In the genomic region with DNA sequence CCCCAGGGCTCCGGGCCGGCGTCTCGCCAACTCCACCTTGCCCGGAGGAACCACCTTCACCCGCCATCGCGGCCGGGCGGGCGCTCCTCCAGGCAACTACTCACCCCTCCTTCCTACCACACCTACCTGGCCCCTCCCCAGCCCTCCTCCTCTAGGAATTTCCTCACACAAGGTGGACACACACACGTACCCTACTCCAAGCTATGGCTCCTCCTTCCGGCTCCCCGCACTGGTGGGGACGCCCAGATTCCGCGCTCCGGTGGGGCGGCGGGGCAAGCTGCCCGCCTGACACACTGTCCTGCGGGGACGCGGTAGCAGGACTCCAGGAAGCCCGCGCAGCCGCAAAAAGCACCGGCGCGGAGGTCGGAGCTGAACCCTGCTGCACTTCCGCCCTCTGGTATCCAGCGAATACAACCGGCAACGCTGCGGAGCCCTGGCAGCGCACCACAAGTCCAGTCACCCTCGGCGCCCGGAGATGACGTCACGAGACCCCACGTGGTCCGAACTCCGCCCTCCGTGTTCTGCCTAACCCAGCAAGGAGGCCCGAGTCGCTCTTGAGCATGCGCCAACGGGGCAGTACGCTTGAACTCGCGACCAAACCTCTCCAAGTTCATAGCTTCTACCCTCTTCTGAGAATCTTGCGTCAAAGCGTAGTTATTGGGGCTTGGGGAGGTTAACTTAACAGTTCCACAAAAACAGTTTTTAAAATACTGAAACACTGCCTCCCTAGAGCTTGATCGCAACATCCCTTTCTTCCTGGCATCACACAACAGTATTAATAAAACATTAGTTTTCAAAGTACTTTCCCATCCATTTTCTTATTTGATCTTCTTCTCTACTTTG, we compare ENCODE assay signal across 8 cellular contexts. TPM values are rescaled to one million over a fixed set of nuclear protein-coding genes. Genes with fewer than 3 reads are reported as not detected.
DNase-seq lines count a peak whose midpoint lies in the region; ATAC-seq and TF ChIP-seq lines count a peak whose summit lies in the region.

A gene (minus strand): TSS at position 425 of the 843 bp plus-strand sequence. CDS start 9,552 bp downstream, outside the sequence.

- H4K20me1 ChIP-seq in PC-3 (ENCODE audit: low read length), result peaks cover 16% of the 10 kb centered on the region

- peaks cover 16% of the 10 kb centered on the region for H3K4me1 ChIP-seq in PC-3 (ENCODE audit: insufficient read depth, low read length)
- H3K4me1 ChIP-seq in mononuclear cell (ENCODE audit: insufficient read depth, low read length), result peaks cover 26% of the 10 kb centered on the region

- CTCF ChIA-PET in PC-3 (lab: Charles Lee), result no interaction called here

- H3K4me3 ChIP-seq in PC-3 (ENCODE audit: low read length) (peak within 1 kb of the TSS; percentile 99), epithelial cell of esophagus (ENCODE audit: low read length) (peak within 1 kb of the TSS; percentile 78), mononuclear cell (ENCODE audit: low read length) (peak within 1 kb of the TSS; percentile 91)

- ATAC-seq in GM21576 (IDR thresholded peaks at IDR 0.05; ENCODE audit: unreplicated experiment), result peak; percentile 95
- peak; percentile 94 for ATAC-seq in PC-3

- peaks cover 47% of the 10 kb centered on the region for H3K79me2 ChIP-seq in PC-3 (ENCODE audit: low read length)

- intact Hi-C loops in PC-3 (cut with micrococcal nuclease), result no loop called here

- 0 out of 2 replicates have a peak, but pooled peaks have one; percentile 1 for TF ChIP-seq RAD21 in Ishikawa (IDR thresholded peaks at IDR 0.05; ENCODE audit: low read depth)

- peak within 1 kb of the TSS; percentile 99 for H2AFZ ChIP-seq in PC-3 (ENCODE audit: low read length)

- H3K36me3 ChIP-seq in PC-3 (ENCODE audit: low read depth, low read length), result no peaks in the 10 kb centered on the region

- H3K9me3 ChIP-seq in PC-3 (ENCODE audit: low read length) (no peaks in the 10 kb centered on the region), mononuclear cell (ENCODE audit: low read depth, low read length) (no peaks in the 10 kb centered on the region)

- TF ChIP-seq EP300 in Ishikawa (IDR thresholded peaks at IDR 0.05; ENCODE audit: borderline replicate concordance), result no peak

- no peaks in the 10 kb centered on the region for H3F3A ChIP-seq in PC-3 (ENCODE audit: low read length, unreplicated experiment)

- DNase-seq in DMS114 treated with DMSO at 0.1 percent for 48 hours (lab: John Stamatoyannopoulos, UW; ENCODE audit: unreplicated experiment) (peak; percentile 91), PC-3 (peak; percentile 96), activated T-cell treated with anti-CD3 and anti-CD28 coated beads for 48 hours (ENCODE audit: low read depth) (peak; percentile 100), epithelial cell of esophagus (ENCODE audit: low read depth) (peak; percentile 99)
- peak; percentile 100 for DNase-seq in stimulated activated CD8-positive, alpha-beta memory T cell treated with anti-CD3 and anti-CD28 coated beads, Interleukin-4, amount 100 ng/mL, for 1 hour (ENCODE audit: low read depth in 2 of 2, low spot score in 1 of 2)

- peak within 1 kb of the TSS; percentile 98 for H3K4me2 ChIP-seq in PC-3 (ENCODE audit: low read length)

- no peaks in the 10 kb centered on the region for H3K9me2 ChIP-seq in PC-3 (replicated peaks; ENCODE audit: low read length)

- peak within 1 kb of the TSS; percentile 98 for H3K27ac ChIP-seq in PC-3 (ENCODE audit: low read length)

- POLR2A ChIA-PET in PC-3 (lab: Charles Lee; ENCODE audit: unreplicated experiment), result interaction anchor here (0.6 to 0.9 kb wide), 5 partner anchors 64 to 1317 kb away, joined by 5 to 7 read pairs (median 6); no protein-coding TSS in a partner anchor

- TF ChIP-seq CTCF in PC-3 (conservative IDR thresholded peaks at IDR 0.05; ENCODE audit: low read depth, low read length) (no peak), epithelial cell of esophagus (IDR thresholded peaks at IDR 0.05; ENCODE audit: insufficient read depth, low read depth, low read length, missing control alignments) (no peak)

- TSS peak; percentile 99 for BruUV-seq in PC-3 (replicated peaks; lab: Mats Ljungman, UMichigan)

- peak within 1 kb of the TSS; percentile 93 for H3K9ac ChIP-seq in PC-3 (ENCODE audit: low read length)

- no peaks in the 10 kb centered on the region for H3K27me3 ChIP-seq in PC-3 (ENCODE audit: low read length)
- H3K27me3 ChIP-seq in mononuclear cell (ENCODE audit: insufficient read depth, low read length), result peaks cover 12% of the 10 kb centered on the region

TF ChIP-seq in Ishikawa, 13 proteins besides CTCF, POLR2A, EP300 and RAD21:
- peak; percentile 80 for TF ChIP-seq YY1 (IDR thresholded peaks at IDR 0.05; ENCODE audit: low read depth)
- peak; percentile 54; the same call in 1 of the 2 replicates for TF ChIP-seq NFIC (IDR thresholded peaks at IDR 0.05)
- no peak for TF ChIP-seq FOXM1 (IDR thresholded peaks at IDR 0.05; ENCODE audit: borderline replicate concordance, low read depth)
- peak; percentile 80 for TF ChIP-seq TEAD4 (IDR thresholded peaks at IDR 0.05)
- TF ChIP-seq, protein P1, sequence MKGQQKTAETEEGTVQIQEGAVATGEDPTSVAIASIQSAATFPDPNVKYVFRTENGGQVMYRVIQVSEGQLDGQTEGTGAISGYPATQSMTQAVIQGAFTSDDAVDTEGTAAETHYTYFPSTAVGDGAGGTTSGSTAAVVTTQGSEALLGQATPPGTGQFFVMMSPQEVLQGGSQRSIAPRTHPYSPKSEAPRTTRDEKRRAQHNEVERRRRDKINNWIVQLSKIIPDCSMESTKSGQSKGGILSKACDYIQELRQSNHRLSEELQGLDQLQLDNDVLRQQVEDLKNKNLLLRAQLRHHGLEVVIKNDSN (IDR thresholded peaks at IDR 0.05), result peak; percentile 97
- TF ChIP-seq, protein P2, sequence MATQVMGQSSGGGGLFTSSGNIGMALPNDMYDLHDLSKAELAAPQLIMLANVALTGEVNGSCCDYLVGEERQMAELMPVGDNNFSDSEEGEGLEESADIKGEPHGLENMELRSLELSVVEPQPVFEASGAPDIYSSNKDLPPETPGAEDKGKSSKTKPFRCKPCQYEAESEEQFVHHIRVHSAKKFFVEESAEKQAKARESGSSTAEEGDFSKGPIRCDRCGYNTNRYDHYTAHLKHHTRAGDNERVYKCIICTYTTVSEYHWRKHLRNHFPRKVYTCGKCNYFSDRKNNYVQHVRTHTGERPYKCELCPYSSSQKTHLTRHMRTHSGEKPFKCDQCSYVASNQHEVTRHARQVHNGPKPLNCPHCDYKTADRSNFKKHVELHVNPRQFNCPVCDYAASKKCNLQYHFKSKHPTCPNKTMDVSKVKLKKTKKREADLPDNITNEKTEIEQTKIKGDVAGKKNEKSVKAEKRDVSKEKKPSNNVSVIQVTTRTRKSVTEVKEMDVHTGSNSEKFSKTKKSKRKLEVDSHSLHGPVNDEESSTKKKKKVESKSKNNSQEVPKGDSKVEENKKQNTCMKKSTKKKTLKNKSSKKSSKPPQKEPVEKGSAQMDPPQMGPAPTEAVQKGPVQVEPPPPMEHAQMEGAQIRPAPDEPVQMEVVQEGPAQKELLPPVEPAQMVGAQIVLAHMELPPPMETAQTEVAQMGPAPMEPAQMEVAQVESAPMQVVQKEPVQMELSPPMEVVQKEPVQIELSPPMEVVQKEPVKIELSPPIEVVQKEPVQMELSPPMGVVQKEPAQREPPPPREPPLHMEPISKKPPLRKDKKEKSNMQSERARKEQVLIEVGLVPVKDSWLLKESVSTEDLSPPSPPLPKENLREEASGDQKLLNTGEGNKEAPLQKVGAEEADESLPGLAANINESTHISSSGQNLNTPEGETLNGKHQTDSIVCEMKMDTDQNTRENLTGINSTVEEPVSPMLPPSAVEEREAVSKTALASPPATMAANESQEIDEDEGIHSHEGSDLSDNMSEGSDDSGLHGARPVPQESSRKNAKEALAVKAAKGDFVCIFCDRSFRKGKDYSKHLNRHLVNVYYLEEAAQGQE (IDR thresholded peaks at IDR 0.05; ENCODE audit: low read depth), result no peak
- TF ChIP-seq TCF12 (IDR thresholded peaks at IDR 0.05; ENCODE audit: low read depth), result peak; percentile 77
- no peak for TF ChIP-seq EGR1 (IDR thresholded peaks at IDR 0.05)
- peak; percentile 73 for TF ChIP-seq TAF1 (IDR thresholded peaks at IDR 0.05; ENCODE audit: low read depth)
- TF ChIP-seq CEBPB (IDR thresholded peaks at IDR 0.05), result peak; percentile 45; the same call in 1 of the 2 replicates
- TF ChIP-seq CREB1 (IDR thresholded peaks at IDR 0.05; ENCODE audit: low read depth), result peak; percentile 91
- TF ChIP-seq ZBTB7A (IDR thresholded peaks at IDR 0.05; ENCODE audit: low read depth), result 0 out of 2 replicates have a peak, but pooled peaks have one; percentile 43
- TF ChIP-seq, protein P3, sequence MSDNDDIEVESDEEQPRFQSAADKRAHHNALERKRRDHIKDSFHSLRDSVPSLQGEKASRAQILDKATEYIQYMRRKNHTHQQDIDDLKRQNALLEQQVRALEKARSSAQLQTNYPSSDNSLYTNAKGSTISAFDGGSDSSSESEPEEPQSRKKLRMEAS (IDR thresholded peaks at IDR 0.05), result peak; percentile 83

RNA-seq across cellular contexts. Expression of the gene that starts here (rescaled TPM):
- total RNA-seq in PC-3 (2014; rRNA removed) (38.5 and 38.8 TPM in 2 replicates), mononuclear cell (62.8 TPM)

Comparison
In these comparisons a context has a peak if more than half of its experiments do, and no peak if none do; other contexts are left out.
1. Peak in every context shown above with its lines: DNase-seq, ATAC-seq, H3K4me3 ChIP-seq and H3K27ac ChIP-seq.